Comparison of ENCODE assay signal across 26 cellular contexts in genomic region chr5:150227606-150228273, GRCh38. TPM values are rescaled to one million over a fixed set of nuclear protein-coding genes. Genes with fewer than 3 reads are reported as not detected.
DNase-seq lines count a peak whose midpoint lies in the region; ATAC-seq, FAIRE-seq and TF ChIP-seq lines count a peak whose summit lies in the region.
"Had no signal": no experiment of that assay in that cellular context is flagged by ENCODE, and none has a peak within 500 bp of the region (broad histone marks: within the 10 kb centered on the region; RNA-seq: fewer than 3 reads in every experiment).

No MANE protein-coding gene starts in this region.

- TF ChIP-seq CTCF in MCF 10A (IDR thresholded peaks at IDR 0.05; ENCODE audit: unreplicated experiment) (no peak), breast epithelium (IDR thresholded peaks at IDR 0.05) (no peak), H1 (IDR thresholded peaks at IDR 0.05; ENCODE audit: control extremely low read depth in 1 of 3, insufficient read depth in 1 of 3, low read depth in 1 of 3, low read length in 3 of 3) (no peak)

- no peaks in the 10 kb centered on the region for H4K20me1 ChIP-seq in H1 (replicated peaks in 1 of 2; ENCODE audit: control insufficient read depth in 1 of 2, insufficient read depth in 2 of 2, low read length in 2 of 2)

- H2BK20ac ChIP-seq in H1 (ENCODE audit: low read length): no peak overlapping the region

- TF ChIP-seq RAD21 in H1 (IDR thresholded peaks at IDR 0.05 in 1 of 2, conservative IDR thresholded peaks at IDR 0.05 in 1 of 2; ENCODE audit: low read depth in 2 of 2, low read length in 2 of 2): no peak

- H3K56ac ChIP-seq in H1 (replicated peaks; ENCODE audit: insufficient read length, low read depth, low read length): no peak overlapping the region

- no peak overlapping the region for H2BK120ac ChIP-seq in H1 (replicated peaks; ENCODE audit: low read depth, low read length)

- POLR2A ChIA-PET in MCF 10A (lab: Yijun Ruan, JAX): no interaction called here
- POLR2A ChIA-PET in H1 (lab: Charles Lee; ENCODE audit: partially characterized antibody): no interaction called here

- H3K36me3 ChIP-seq in breast epithelium: no peaks in the 10 kb centered on the region
- H3K36me3 ChIP-seq in H1 (ENCODE audit: control insufficient read depth in 2 of 4, insufficient read depth in 4 of 4, low read length in 3 of 4): no peaks in the 10 kb centered on the region
- H3K36me3 ChIP-seq: HAP-1, lower lobe of right lung, MG63 had no signal

- DNase-seq in MCF 10A (ENCODE audit: unreplicated experiment): peak; percentile 67
- no peak for DNase-seq in breast epithelium (ENCODE audit: low spot score in 2 of 2)
- peak; percentile 6 for DNase-seq in NCI-H146 treated with DMSO at 0.1 percent for 48 hours (lab: John Stamatoyannopoulos, UW; ENCODE audit: unreplicated experiment)
- no peak for DNase-seq in H1 (ENCODE audit: low read depth in 1 of 2, low spot score in 2 of 2)
- no peak for DNase-seq in sciatic nerve (ENCODE audit: low spot score)
- no peak for DNase-seq in SKM-1 treated with dmso at 0.1 percent for 144 hours (lab: John Stamatoyannopoulos, UW; ENCODE audit: unreplicated experiment)
- DNase-seq in stimulated activated CD8-positive, alpha-beta memory T cell treated with anti-CD3 and anti-CD28 coated beads, Interleukin-4, amount 100 ng/mL, for 48 hours: no peak
- DNase-seq: activated CD4-positive, alpha-beta T cell treated with anti-CD3 and anti-CD28 coated beads for 1 hour; activated gamma-delta T cell; amygdala; CD4-positive, alpha-beta T cell; DMS79 treated with DMSO at 0.1 percent for 48 hours; lower lobe of right lung; MG63; naive thymus-derived CD4-positive, alpha-beta T cell; NCI-H1930; SIG-M5; stimulated activated CD4-positive, alpha-beta T cell treated with anti-CD3 and anti-CD28 coated beads, Interleukin-12 subunit alpha, Interleukin-12 subunit beta, amount 100 ng/mL, for 4 hours; stimulated activated naive CD4-positive, alpha-beta T cell had no signal

- H3K27ac ChIP-seq in breast epithelium (no peak overlapping the region), H1 (ENCODE audit: low read depth, low read length) (no peak overlapping the region)
- H3K27ac ChIP-seq: 22Rv1, lower lobe of right lung had no signal

- no peak overlapping the region for H3K4me2 ChIP-seq in H1 (ENCODE audit: insufficient read depth in 1 of 2, low read depth in 2 of 2, low read length in 2 of 2)

- no TSS peak for BruUV-seq in MCF 10A (replicated peaks; lab: Mats Ljungman, UMichigan)

- H2BK15ac ChIP-seq in H1 (ENCODE audit: low read length): no peak overlapping the region; the same call in 1 of the 2 replicates

- 73% methylated on average over 11 of the region's 11 CpGs; no CpG with 5 or more reads in 1 of the 2 experiments for WGBS in H1 (ENCODE audit: extremely low coverage in 1 of 2, insufficient coverage in 1 of 2, insufficient read length in 1 of 2, insufficient replicate concordance in 2 of 2, low coverage in 1 of 2, low lambda C conversion rate in 2 of 2, missing lambda C conversion rate in 1 of 2), 2 experiments

- H2BK12ac ChIP-seq in H1 (ENCODE audit: low read depth, low read length): no peak overlapping the region

- no peak overlapping the region for H3K9ac ChIP-seq in H1 (replicated peaks in 1 of 4; ENCODE audit: extremely low read depth in 1 of 4, low read depth in 3 of 4, low read length in 3 of 4)

- H3K79me1 ChIP-seq in H1 (ENCODE audit: low read depth, low read length): no peaks in the 10 kb centered on the region

- H3K23ac ChIP-seq in H1 (ENCODE audit: insufficient read length): no peak overlapping the region

- peaks cover 10% of the 10 kb centered on the region for H3K4me1 Mint-ChIP-seq in MCF 10A (ENCODE audit: insufficient read depth, unreplicated experiment)
- H3K4me1 Mint-ChIP-seq: naive thymus-derived CD4-positive, alpha-beta T cell had no signal

- no peak overlapping the region; the same call in 1 of the 2 replicates for H2BK5ac ChIP-seq in H1 (ENCODE audit: low read depth, low read length)

- no peak overlapping the region for H3K14ac ChIP-seq in H1 (ENCODE audit: insufficient read length)

- no peak overlapping the region for H4K91ac ChIP-seq in H1 (replicated peaks; ENCODE audit: insufficient read length, low read length)

- no peak overlapping the region for H4K5ac ChIP-seq in H1 (ENCODE audit: insufficient read length, low read depth, low read length)

- H3K23me2 ChIP-seq in H1 (ENCODE audit: low read depth, low read length): no peaks in the 10 kb centered on the region

- H3K27me3 ChIP-seq in breast epithelium (no peaks in the 10 kb centered on the region), H1 (replicated peaks in 1 of 4; ENCODE audit: control insufficient read depth in 3 of 4, extremely low read depth in 1 of 4, insufficient read depth in 3 of 4, low read length in 3 of 4) (no peaks in the 10 kb centered on the region)
- H3K27me3 ChIP-seq: MG63 had no signal

- H3K9me3 ChIP-seq in breast epithelium (no peaks in the 10 kb centered on the region), H1 (ENCODE audit: insufficient read depth in 2 of 2, low read depth in 1 of 2, low read length in 1 of 2) (no peaks in the 10 kb centered on the region)
- H3K9me3 ChIP-seq: HAP-1, lower lobe of right lung, MG63 had no signal

- H3K36me3 Mint-ChIP-seq in MCF 10A (ENCODE audit: insufficient read depth, unreplicated experiment): no peaks in the 10 kb centered on the region
- H3K36me3 Mint-ChIP-seq: naive thymus-derived CD4-positive, alpha-beta T cell had no signal

- no peak overlapping the region for H3K27ac Mint-ChIP-seq in MCF 10A (ENCODE audit: low read depth, unreplicated experiment)
- H3K27ac Mint-ChIP-seq: CD4-positive, alpha-beta T cell; naive thymus-derived CD4-positive, alpha-beta T cell; T-helper 2 cell treated with Interferon-gamma antibody and Interleukin-4, amounts not matched to agents 5 μg/mL and 100 μg/mL, for 36 hours had no signal

- H3K4me3 Mint-ChIP-seq in MCF 10A (ENCODE audit: unreplicated experiment): no peak overlapping the region
- H3K4me3 Mint-ChIP-seq: CD4-positive, alpha-beta T cell; naive thymus-derived CD4-positive, alpha-beta T cell; T-helper 2 cell treated with Interferon-gamma antibody and Interleukin-4, amounts not matched to agents 5 μg/mL and 100 μg/mL, for 36 hours had no signal

- intact Hi-C loops in MCF 10A (cut with micrococcal nuclease): no loop called here
- intact Hi-C loops in breast epithelium (cut with DNase I; ENCODE audit: low total_unique reads): no loop called here
- intact Hi-C loops in sciatic nerve (cut with DNase I): no loop called here

- CTCF ChIA-PET in MCF 10A (lab: Yijun Ruan, JAX) (interaction anchor here (0.6 to 2.6 kb wide), 8 partner anchors 10 to 400 kb away, joined by 3 to 13 read pairs (median 4); no protein-coding TSS in a partner anchor), H1 (lab: Charles Lee; ENCODE audit: partially characterized antibody) (interaction anchor here (0.7 to 1.9 kb wide), 12 partner anchors 9 to 129 kb away, joined by 3 to 8 read pairs (median 4); no protein-coding TSS in a partner anchor)

- ATAC-seq in sciatic nerve: peak; percentile 18
- no peak for ATAC-seq in HG03442 (IDR thresholded peaks at IDR 0.05; ENCODE audit: unreplicated experiment)
- ATAC-seq: lower lobe of right lung; naive thymus-derived CD4-positive, alpha-beta T cell had no signal

- no peaks in the 10 kb centered on the region for H3K9me3 Mint-ChIP-seq in MCF 10A (ENCODE audit: unreplicated experiment)
- H3K9me3 Mint-ChIP-seq: CD4-positive, alpha-beta T cell; T-helper 2 cell treated with Interferon-gamma antibody and Interleukin-4, amounts not matched to agents 5 μg/mL and 100 μg/mL, for 36 hours had no signal

- no peaks in the 10 kb centered on the region for H3K79me2 ChIP-seq in H1 (ENCODE audit: control insufficient read depth in 1 of 2, insufficient read depth in 2 of 2, low read length in 2 of 2)

- no peak for TF ChIP-seq EP300 in H1 (IDR thresholded peaks at IDR 0.05; ENCODE audit: borderline replicate concordance in 1 of 2, low read depth in 2 of 2, low read length in 2 of 2)

- H3K18ac ChIP-seq in H1 (ENCODE audit: extremely low read depth, low read length): no peak overlapping the region

- no peak for TF ChIP-seq POLR2A in breast epithelium (IDR thresholded peaks at IDR 0.05)
- TF ChIP-seq POLR2A in H1 (IDR thresholded peaks at IDR 0.05; ENCODE audit: control extremely low read depth in 1 of 2, low read depth in 2 of 2, low read length in 2 of 2): no peak

- H3K4me1 ChIP-seq in breast epithelium: no peaks in the 10 kb centered on the region
- H3K4me1 ChIP-seq in H1 (replicated peaks in 1 of 4; ENCODE audit: control insufficient read depth in 3 of 4, insufficient read depth in 4 of 4, low read length in 3 of 4): peaks cover 0 to 4% (median 0%) of the 10 kb centered on the region in 4 experiments; a peak in 1 of 7 replicates
- H3K4me1 ChIP-seq: HAP-1, lower lobe of right lung had no signal

- no peak overlapping the region for H2AFZ ChIP-seq in H1 (ENCODE audit: low read length)

- H3K4me3 ChIP-seq in breast epithelium (no peak overlapping the region), H1 (ENCODE audit: extremely low read depth in 1 of 4, insufficient read depth in 2 of 4, low read depth in 3 of 4, low read length in 4 of 4) (no peak overlapping the region)
- H3K4me3 ChIP-seq: HAP-1, lower lobe of right lung, MG63 had no signal

- no peaks in the 10 kb centered on the region for H3K27me3 Mint-ChIP-seq in MCF 10A (ENCODE audit: insufficient read depth, unreplicated experiment)
- H3K27me3 Mint-ChIP-seq: CD4-positive, alpha-beta T cell; naive thymus-derived CD4-positive, alpha-beta T cell had no signal

- H2AK5ac ChIP-seq in H1 (ENCODE audit: low read depth, low read length): no peak overlapping the region

- no peak overlapping the region for H3K4ac ChIP-seq in H1 (replicated peaks; ENCODE audit: insufficient read length, low read depth, low read length)

- no peak overlapping the region for H4K8ac ChIP-seq in H1 (ENCODE audit: extremely low read depth, insufficient read depth, low read length)

- no peak for FAIRE-seq in H1 (lab: Jason Lieb, UNC)
- FAIRE-seq: endometrium had no signal

TF ChIP-seq in H1, 55 proteins besides CTCF, POLR2A, EP300 and RAD21:
- TF ChIP-seq CEBPB (IDR thresholded peaks at IDR 0.05; ENCODE audit: low read depth, low read length) (peak; percentile 85), SIRT6 (IDR thresholded peaks at IDR 0.05; ENCODE audit: low read length) (no peak)

RNA-seq across cellular contexts. Expression of gene SLC6A7, which starts 37.9 kb away (rescaled TPM):
- total RNA-seq in MCF 10A (2022) (not detected in 2 replicates), breast epithelium (under 1 TPM in 2 of 3 donors, not detected in 1; 0.15 to 0.16 TPM), sciatic nerve (not detected)
- total RNA-seq in H1 (2021; fragmentation: NEBNext Ultra II Directional; extraction: Animal tissue kit (Norgen Biotek cat#: 25700)): 0.07 TPM in 1 of 2 replicates, not detected in the other
- polyA plus RNA-seq in H1 (2011; rRNA removed): 0.02 and 0.12 TPM in 2 replicates
- 0.04 TPM for polyA plus RNA-seq in H1 (2011; cell fraction: cytosol; rRNA removed)
- 0.58 TPM for polyA plus RNA-seq in H1 (2011; cell fraction: nucleus; rRNA removed)
- 0.09 to 0.13 TPM (median 0.11 TPM) in 3 of 4 replicates, not detected in the other for polyA plus RNA-seq in H1 (2012, experiment 1 of 2)
- not detected for polyA plus RNA-seq in H1 (2012, experiment 2 of 2)
- 0.06 TPM for polyA plus RNA-seq in H1 (2013, experiment 1 of 2)
- 0.06 TPM for polyA plus RNA-seq in H1 (2013, experiment 2 of 2)
- polyA minus RNA-seq in H1 (2011; rRNA and poly(A)+ RNA removed): 0.41 TPM in 1 of 2 replicates, not detected in the other
- polyA minus RNA-seq in H1 (2011; cell fraction: cytosol; rRNA and poly(A)+ RNA removed): not detected
- polyA minus RNA-seq in H1 (2011; cell fraction: nucleus; rRNA and poly(A)+ RNA removed): not detected
- total RNA-seq: CD4-positive, alpha-beta T cell; chondrocyte; lower lobe of right lung; naive thymus-derived CD4-positive, alpha-beta T cell; pulmonary artery endothelial cell had no signal
- polyA plus RNA-seq: naive thymus-derived CD4-positive, alpha-beta T cell had no signal

Comparison
In these comparisons a context has a peak if more than half of its experiments do, and no peak if none do; other contexts are left out.
1. DNase-seq: peak in MCF 10A (single experiment) and NCI-H146 treated with DMSO at 0.1 percent for 48 hours (single experiment); none in breast epithelium (0 of 2), H1 (0 of 2), sciatic nerve (single experiment), SKM-1 treated with dmso at 0.1 percent for 144 hours (single experiment) and stimulated activated CD8-positive, alpha-beta memory T cell treated with anti-CD3 and anti-CD28 coated beads, Interleukin-4, amount 100 ng/mL, for 48 hours (single experiment).